ENCODE assay signal across 32 cellular contexts in the genomic region with DNA sequence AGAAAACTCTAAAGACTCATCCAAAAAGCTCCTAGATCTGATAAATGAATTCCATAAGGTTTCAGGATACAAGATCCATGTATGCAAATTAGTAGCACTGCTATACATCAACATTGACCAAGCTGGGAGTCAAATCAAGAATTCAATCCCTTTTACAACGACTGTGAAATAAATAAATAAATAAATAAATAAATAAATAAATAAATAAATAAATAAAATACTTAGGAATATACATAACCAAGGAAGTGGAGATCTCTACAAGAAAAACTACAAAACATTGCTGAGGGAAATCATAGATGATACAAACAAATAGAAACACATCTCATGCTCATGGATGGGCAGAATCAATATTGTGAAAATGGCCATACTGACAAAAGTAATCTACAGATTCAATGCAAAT.
"Had no signal": no experiment of that assay in that cellular context is flagged by ENCODE, and none has a peak within 500 bp of the region (broad histone marks: within the 10 kb centered on the region; RNA-seq: fewer than 3 reads in every experiment).

No MANE protein-coding gene starts in this region.

- DNase-seq: activated effector memory CD4-positive, alpha-beta T cell treated with anti-CD3 and anti-CD28 coated beads, Interleukin-2, amount 50 U/mL, for 16 hours; activated effector memory CD4-positive, alpha-beta T cell treated with Interleukin-2 at 50 U/mL for 16 hours; activated gamma-delta T cell; activated gamma-delta T cell treated with Interleukin-2 at 50 U/mL for 16 hours; activated naive CD4-positive, alpha-beta T cell; activated naive CD4-positive, alpha-beta T cell treated with anti-CD3 and anti-CD28 coated beads for 36 hours; activated naive CD4-positive, alpha-beta T cell treated with anti-CD3 and anti-CD28 coated beads, Interleukin-2, amount 10 ng/mL, durations not matched to agents 7 days and 5 days; activated naive CD4-positive, alpha-beta T cell treated with anti-CD3 and anti-CD28 coated beads, Interleukin-2, amount 50 U/mL, for 16 hours; activated naive CD4-positive, alpha-beta T cell treated with Interleukin-2 at 50 U/mL for 16 hours; activated naive CD8-positive, alpha-beta T cell treated with anti-CD3 and anti-CD28 coated beads for 36 hours; activated naive CD8-positive, alpha-beta T cell treated with anti-CD3 and anti-CD28 coated beads, Interleukin-2, amount 10 ng/mL, durations not matched to agents 7 days and 5 days; activated naive CD8-positive, alpha-beta T cell treated with anti-CD3 and anti-CD28 coated beads, Interleukin-2, amount 50 U/mL, for 24 hours; activated T-cell treated with anti-CD3 and anti-CD28 coated beads, Interleukin-2, amount 50 U/mL, for 4 hours; activated T-cell treated with anti-CD3 and anti-CD28 coated beads, Interleukin-2, amount 50 U/mL, for 48 hours; activated T-cell treated with anti-CD3 and anti-CD28 coated beads, Interleukin-2, amount 50 U/mL, for 72 hours; adrenal gland; amniotic stem cell; amygdala; anterior cingulate cortex; aorta; body of pancreas; brain microvascular endothelial cell; caudate nucleus; central memory CD4-positive, alpha-beta T cell; cerebellar nuclear complex had no signal

- FAIRE-seq: astrocyte, bronchial epithelial cell had no signal

- H3K27ac ChIP-seq: adrenal gland, ascending aorta, body of pancreas, brain microvascular endothelial cell, breast epithelium, cardiac muscle cell had no signal

- H3K4me1 ChIP-seq: adrenal gland, ascending aorta, body of pancreas, breast epithelium had no signal

- H3K36me3 ChIP-seq: adrenal gland, ascending aorta, brain microvascular endothelial cell, breast epithelium, cardiac muscle cell had no signal

- H3K4me3 ChIP-seq: adrenal gland, ascending aorta, body of pancreas, breast epithelium, cardiac muscle cell had no signal

- H3K9me3 ChIP-seq: adrenal gland, ascending aorta, body of pancreas, breast epithelium had no signal

- ATAC-seq: activated naive CD4-positive, alpha-beta T cell treated with anti-CD3 and anti-CD28 coated beads, Interleukin-2, amount 50 U/mL, for 72 hours; activated naive CD8-positive, alpha-beta T cell treated with anti-CD3 and anti-CD28 coated beads, Interleukin-2, amount 50 U/mL, for 24 hours; activated T-cell treated with anti-CD3 and anti-CD28 coated beads, Interleukin-2, amount 50 U/mL, for 4 hours; activated T-cell treated with anti-CD3 and anti-CD28 coated beads, Interleukin-2, amount 50 U/mL, for 72 hours; activated T-helper 17 cell treated with anti-CD3 and anti-CD28 coated beads, Interleukin-2, amount 50 U/mL, for 72 hours; body of pancreas had no signal
